8 cellular contexts compared by ENCODE assay signal in the genomic region with DNA sequence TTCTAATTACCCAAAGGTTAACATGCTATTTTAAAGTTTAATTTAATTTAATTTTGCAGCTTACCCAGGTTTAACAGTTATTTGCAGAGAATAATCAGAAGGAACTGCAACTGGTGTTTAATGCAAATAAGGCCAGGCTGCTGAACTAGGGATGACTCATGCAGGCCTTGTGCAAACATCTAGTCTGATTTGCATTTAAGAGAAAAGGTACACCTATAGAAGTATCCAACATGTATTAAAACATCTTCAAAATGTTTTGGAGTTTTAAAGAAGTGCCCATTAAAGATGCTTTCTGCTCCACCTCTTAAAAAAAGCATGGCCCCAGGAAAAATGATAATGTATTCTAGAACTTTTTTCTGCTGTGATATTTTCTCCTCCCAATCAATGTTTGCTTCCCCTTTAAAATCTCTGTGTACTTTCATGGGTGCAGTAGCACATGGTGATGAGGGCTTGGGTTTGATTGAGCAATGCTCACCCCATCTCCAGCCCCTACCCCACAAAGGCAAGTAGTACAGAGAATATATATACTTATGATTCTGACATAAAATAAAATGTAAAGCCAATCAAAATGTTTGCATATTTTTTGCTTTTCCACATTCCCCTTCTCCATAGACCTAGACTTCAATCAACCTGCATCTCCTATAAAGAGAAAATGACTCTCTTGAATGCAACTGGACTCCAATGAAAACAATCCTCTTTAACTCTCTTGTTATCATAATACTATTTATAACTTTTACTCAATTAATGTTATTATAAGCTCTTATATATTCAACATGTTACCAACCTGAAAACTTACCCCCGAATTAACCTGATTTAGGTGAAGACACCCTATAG. TPM values are rescaled to one million over a fixed set of nuclear protein-coding genes. Genes with fewer than 3 reads are reported as not detected.
A peak's percentile ranks its signal among the peaks of the same experiment; 100 is the strongest.
DNase-seq lines count a peak whose midpoint lies in the region; ATAC-seq and TF ChIP-seq lines count a peak whose summit lies in the region.

No MANE protein-coding gene starts in this region.

- peak; percentile 92 for ATAC-seq in GM19025 (IDR thresholded peaks at IDR 0.05; ENCODE audit: low read depth, unreplicated experiment)
- ATAC-seq in HG02943 (IDR thresholded peaks at IDR 0.05; ENCODE audit: low read depth, unreplicated experiment) = peak; percentile 89

- H3K4me3 ChIP-seq in H7 (ENCODE audit: insufficient read depth, low read depth, low read length) (no peak overlapping the region), tibial artery (no peak overlapping the region)

- intact Hi-C loops in tibial artery (cut with DNase I; ENCODE audit: low total_unique reads) = no loop called here

- no peak for TF ChIP-seq CTCF in tibial artery (IDR thresholded peaks at IDR 0.05)

- H3K27me3 ChIP-seq in H7 (ENCODE audit: control insufficient read depth, insufficient read depth, low read length) = no peaks in the 10 kb centered on the region
- H3K27me3 ChIP-seq in tibial artery = no peaks in the 10 kb centered on the region

- H3K4me1 ChIP-seq in tibial artery = peaks cover 0 to 84% (median 32%) of the 10 kb centered on the region in 4 donors

- H3K9me3 ChIP-seq in tibial artery = no peaks in the 10 kb centered on the region

- peak overlapping the region; percentile 0 for H3K27ac ChIP-seq in epithelial cell of prostate
- H3K27ac ChIP-seq in tibial artery = peak overlapping the region in 1 of 2 donors; percentile 43

- H3K36me3 ChIP-seq in H7 (replicated peaks; ENCODE audit: control insufficient read depth, insufficient read depth, low read length) (no peaks in the 10 kb centered on the region), tibial artery (peaks cover 0 to 5% (median 0%) of the 10 kb centered on the region in 3 donors)

- DNase-seq in NCI-H345 (lab: John Stamatoyannopoulos, UW) (peak; percentile 77), epithelial cell of prostate (ENCODE audit: low read depth, low spot score) (no peak), H7 (no peak), activated gamma-delta T cell (lab: John Stamatoyannopoulos, UW) (no peak), tibial artery (no peak)
- DNase-seq in activated effector memory CD4-positive, alpha-beta T cell treated with anti-CD3 and anti-CD28 coated beads, Interleukin-2, amount 50 U/mL, for 16 hours = no peak

RNA-seq across cellular contexts. Expression of gene ATP8B1, which starts 54.1 kb away (rescaled TPM):
- 1.4 and 2.4 TPM in 2 replicates for total RNA-seq in H7 (2014; rRNA removed; shearing (Covaris generic))
